Comparison of ENCODE assay signal across 12 cellular contexts in genomic region chrX:55011294-55011693, GRCh38. TPM values are rescaled to one million over a fixed set of nuclear protein-coding genes. Genes with fewer than 3 reads are reported as not detected.
A peak's percentile ranks its signal among the peaks of the same experiment; 100 is the strongest.
DNase-seq lines count a peak whose midpoint lies in the region; ATAC-seq, FAIRE-seq and TF ChIP-seq lines count a peak whose summit lies in the region.
"Had no signal": no experiment of that assay in that cellular context is flagged by ENCODE, and none has a peak within 500 bp of the region (broad histone marks: within the 10 kb centered on the region; RNA-seq: fewer than 3 reads in every experiment).

No MANE protein-coding gene starts in this region.

- peaks cover 7 to 9% of the 10 kb centered on the region in 2 donors for H3K36me3 Mint-ChIP-seq in CD14-positive monocyte

- H3K27me3 ChIP-seq in Panc1 (ENCODE audit: control insufficient read depth, insufficient read depth, low read length) = no peaks in the 10 kb centered on the region

- H3K27ac ChIP-seq in Panc1 (ENCODE audit: low read length) = no peak overlapping the region
- H3K27ac ChIP-seq: SK-N-MC, skin epidermis had no signal

- FAIRE-seq in A204.1 (lab: Jason Lieb, UNC) (peak; percentile 71), D721Med (lab: Jason Lieb, UNC) (no peak), frontal cortex (lab: Jason Lieb, UNC) (no peak)

- intact Hi-C loops in Panc1 (cut with micrococcal nuclease; ENCODE audit: unreplicated experiment) (no loop called here), CD14-positive monocyte (cut with micrococcal nuclease) (loop anchor here in 1 of 2 donors (10.0 kb wide), 1 partner anchor 366 kb away; no protein-coding TSS in a partner anchor)

- no peaks in the 10 kb centered on the region for H3K9me3 ChIP-seq in Panc1 (ENCODE audit: control insufficient read depth, insufficient read depth, low read depth, low read length)

- in situ Hi-C loops in Panc1 (cut with HindIII; ENCODE audit: low pct_unique_long_range_greater_than_20kb, low sequenced_read_pairs) = no loop called here

- H3K9me3 Mint-ChIP-seq in CD14-positive monocyte = peaks cover 0 to 2% (median 0%) of the 10 kb centered on the region in 7 donors

- POLR2A ChIA-PET in Panc1 (lab: Charles Lee) = no interaction called here

- H3K36me3 ChIP-seq in Panc1 (ENCODE audit: control insufficient read depth, insufficient read depth, low read length) = no peaks in the 10 kb centered on the region

- CTCF ChIA-PET in Panc1 (lab: Charles Lee) = interaction anchor here (0.8 kb wide), 1 partner anchor 119 kb away, joined by 4 read pairs; no protein-coding TSS in a partner anchor

- DNase-seq in GM12864 (ENCODE audit: low read depth) = no peak
- DNase-seq in Panc1 (ENCODE audit: low read depth, low spot score) = no peak
- DNase-seq in fibroblast of mammary gland (ENCODE audit: low read depth) = peak; percentile 3
- no peak for DNase-seq in D721Med (ENCODE audit: insufficient read length, low spot score)
- no peak for DNase-seq in CD14-positive monocyte (ENCODE audit: low spot score)
- no peak for DNase-seq in frontal cortex (ENCODE audit: low spot score in 2 of 2)
- DNase-seq: activated CD8-positive, alpha-beta T cell treated with anti-CD3 and anti-CD28 coated beads, Interleukin-2, amount 10 ng/mL, durations not matched to agents 7 days and 5 days; foreskin melanocyte had no signal

- H3K4me3 Mint-ChIP-seq in CD14-positive monocyte = no peak overlapping the region
- H3K4me3 Mint-ChIP-seq: activated CD8-positive, alpha-beta T cell treated with anti-CD3 and anti-CD28 coated beads, Interleukin-2, amount 10 ng/mL, durations not matched to agents 7 days and 5 days had no signal

- BruUV-seq in Panc1 (replicated peaks; lab: Mats Ljungman, UMichigan) = no TSS peak

- no peak overlapping the region for H3K27ac Mint-ChIP-seq in CD14-positive monocyte
- H3K27ac Mint-ChIP-seq: activated CD8-positive, alpha-beta T cell treated with anti-CD3 and anti-CD28 coated beads, Interleukin-2, amount 10 ng/mL, durations not matched to agents 7 days and 5 days had no signal

- ATAC-seq in Panc1 = no peak
- ATAC-seq in HG03196 (IDR thresholded peaks at IDR 0.05; ENCODE audit: unreplicated experiment) = no peak
- ATAC-seq: activated CD8-positive, alpha-beta T cell treated with anti-CD3 and anti-CD28 coated beads, Interleukin-2, amount 10 ng/mL, durations not matched to agents 7 days and 5 days had no signal

- H3K4me3 ChIP-seq in GM12864 (ENCODE audit: low read depth, low read length) (no peak overlapping the region), Panc1 (ENCODE audit: low read depth in 2 of 2, low read length in 2 of 2) (no peak overlapping the region), fibroblast of mammary gland (ENCODE audit: control insufficient read depth, low read depth, low read length) (no peak overlapping the region)
- H3K4me3 ChIP-seq: SK-N-MC, skin epidermis had no signal

- H3K4me1 Mint-ChIP-seq in CD14-positive monocyte = peaks cover 13% of the 10 kb centered on the region

- peaks cover 0 to 4% (median 0%) of the 10 kb centered on the region in 3 donors for H3K27me3 Mint-ChIP-seq in CD14-positive monocyte (ENCODE audit: low read depth in 3 of 3)

- no peaks in the 10 kb centered on the region for H3K4me1 ChIP-seq in Panc1 (ENCODE audit: control insufficient read depth, insufficient read depth, low read length)

- TF ChIP-seq CTCF in GM12864 (IDR thresholded peaks at IDR 0.05; ENCODE audit: low read depth, low read length, missing control alignments) (peak; percentile 22), Panc1 (IDR thresholded peaks at IDR 0.05) (peak; percentile 41; the same call in 1 of the 2 replicates), fibroblast of mammary gland (conservative IDR thresholded peaks at IDR 0.05; ENCODE audit: control insufficient read depth, insufficient read depth, low read depth, low read length) (peak; percentile 33), D721Med (IDR thresholded peaks at IDR 0.05; ENCODE audit: insufficient read depth, missing control alignments) (no peak), CD14-positive monocyte (IDR thresholded peaks at IDR 0.05) (no peak)

RNA-seq across cellular contexts. Expression of gene APEX2, which starts 11.1 kb away (rescaled TPM):
- total RNA-seq in Panc1 (2021; ENCODE audit: unreplicated experiment) (32.3 TPM), frontal cortex (1.6 TPM)
- polyA plus RNA-seq in Panc1 (2012; ENCODE audit: insufficient read length) = 29.9 TPM
- 10 to 100 TPM; 14.4 to 17.8 TPM for polyA plus RNA-seq in CD14-positive monocyte

RNA-seq across cellular contexts. Expression of gene PFKFB1, which starts 17.3 kb away (rescaled TPM):
- 0.36 TPM for total RNA-seq in Panc1 (2021; ENCODE audit: unreplicated experiment)
- not detected for polyA plus RNA-seq in Panc1 (2012; ENCODE audit: insufficient read length)
- polyA plus RNA-seq in CD14-positive monocyte = under 1 TPM in 1 of 2 donors, not detected in 1; 0.11 TPM
- 0.41 TPM for total RNA-seq in frontal cortex

RNA-seq across cellular contexts. Expression of gene ALAS2, which starts 19.5 kb away (rescaled TPM):
- total RNA-seq in Panc1 (2021; ENCODE audit: unreplicated experiment) (not detected), frontal cortex (50.1 TPM)
- polyA plus RNA-seq in Panc1 (2012; ENCODE audit: insufficient read length) = not detected
- polyA plus RNA-seq in CD14-positive monocyte = 1 to 10 TPM in 1 of 2 donors, not detected in 1; 1.1 TPM
- total RNA-seq: activated CD8-positive, alpha-beta T cell treated with anti-CD3 and anti-CD28 coated beads, Interleukin-2, amount 10 ng/mL, durations not matched to agents 7 days and 5 days had no signal

Comparison
In these comparisons a context has a peak if more than half of its experiments do, and no peak if none do; other contexts are left out.
1. CTCF ChIP-seq: peak in GM12864 (single experiment), Panc1 (single experiment) and fibroblast of mammary gland (single experiment); none in D721Med (single experiment) and CD14-positive monocyte (single experiment).
2. RNA of gene APEX2, which starts 11.1 kb away (total RNA-seq): 32.3 TPM in Panc1 (single experiment); 1.6 TPM in frontal cortex (single experiment); every median in the first group is over 10 times any median in the second.
3. RNA of gene ALAS2, which starts 19.5 kb away (total RNA-seq): 50.1 TPM in frontal cortex (single experiment); not detected in Panc1 (single experiment); every median in the first group is over 10 times any median in the second.